In the genomic region with DNA sequence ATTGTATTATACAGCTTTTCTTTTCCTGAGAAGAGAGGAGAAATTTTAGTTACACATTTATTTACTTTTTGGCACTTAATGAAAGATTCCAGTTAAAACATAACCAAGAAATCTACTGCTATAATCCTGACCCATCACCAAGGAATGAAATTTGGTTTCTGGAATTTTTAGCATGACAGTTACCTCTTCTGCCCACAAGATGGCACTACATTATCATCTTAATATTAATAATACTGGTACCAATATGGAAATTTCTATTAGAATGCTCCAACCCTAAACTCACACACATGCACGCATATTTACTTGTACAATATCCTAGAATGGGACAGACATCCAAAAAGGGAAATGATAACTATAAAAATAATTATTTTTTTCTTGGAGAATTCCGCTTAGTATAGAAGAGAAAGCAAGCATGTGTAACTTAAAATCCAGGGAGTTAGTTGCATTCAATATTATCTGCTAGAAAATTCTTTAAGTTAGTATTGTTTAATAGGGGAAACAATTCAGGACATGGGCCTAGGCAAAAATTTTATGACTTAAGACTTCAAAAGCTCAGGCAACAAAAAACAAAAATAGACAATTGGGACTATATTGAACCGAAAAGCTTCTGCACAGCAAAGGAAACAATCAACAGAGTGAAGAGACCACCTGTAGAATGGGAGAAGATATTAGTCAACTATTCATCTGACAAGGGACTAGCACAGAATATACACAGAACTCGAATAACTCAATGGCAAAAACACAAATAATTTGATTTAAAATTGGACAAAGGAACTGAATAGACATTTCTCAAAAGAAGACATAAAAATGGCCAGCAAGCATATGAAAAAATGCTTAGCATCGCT, we compare ENCODE assay signal across 8 cellular contexts. TPM values are rescaled to one million over a fixed set of nuclear protein-coding genes. Genes with fewer than 3 reads are reported as not detected.
DNase-seq lines count a peak whose midpoint lies in the region; ATAC-seq and TF ChIP-seq lines count a peak whose summit lies in the region.

No MANE protein-coding gene starts in this region.

- ATAC-seq in HG02885 (IDR thresholded peaks at IDR 0.05; ENCODE audit: poor library complexity, unreplicated experiment) (no peak), GM19467 (IDR thresholded peaks at IDR 0.05; ENCODE audit: unreplicated experiment) (no peak), gastrocnemius medialis (no peak)

- no peak for TF ChIP-seq POLR2A in gastrocnemius medialis (IDR thresholded peaks at IDR 0.05)

- in situ Hi-C loops in gastrocnemius medialis (cut with MboI; ENCODE audit: low sequenced_read_pairs in 4 of 4) = no loop called here

- H4K20me1 ChIP-seq in SK-N-SH (ENCODE audit: insufficient read depth) = no peaks in the 10 kb centered on the region

- POLR2A ChIA-PET in A673 (lab: Charles Lee; ENCODE audit: low non-redundant PET) (no interaction called here), SK-N-SH (lab: Yijun Ruan, JAX) (no interaction called here)

- 51% methylated on average over 5 of the region's 5 CpGs for WGBS in SK-N-SH (ENCODE audit: low lambda C conversion rate)

- no peaks in the 10 kb centered on the region for H3F3A ChIP-seq in SK-N-SH (replicated peaks; ENCODE audit: insufficient read depth)

- TF ChIP-seq RAD21 in SK-N-SH (IDR thresholded peaks at IDR 0.05; ENCODE audit: low read length) = peak; percentile 74

- H2AFZ ChIP-seq in SK-N-SH (ENCODE audit: low read depth) = no peak overlapping the region

- peak; percentile 77 for TF ChIP-seq CTCF in A673 (conservative IDR thresholded peaks at IDR 0.05; ENCODE audit: low read depth, low read length)
- peak; percentile 29; the same call in 1 of the 2 replicates for TF ChIP-seq CTCF in GM12875 (IDR thresholded peaks at IDR 0.05; ENCODE audit: borderline replicate concordance, insufficient read depth, low read depth, low read length)
- TF ChIP-seq CTCF in SK-N-SH (IDR thresholded peaks at IDR 0.05) = peak; percentile 82
- peak in 2 of 5 experiments; percentile 37 to 55 for TF ChIP-seq CTCF in gastrocnemius medialis (IDR thresholded peaks at IDR 0.05 in 4 of 5, conservative IDR thresholded peaks at IDR 0.05 in 1 of 5)

- H3K27me3 ChIP-seq in A673 (replicated peaks; ENCODE audit: insufficient read depth, low read depth, low read length, poor library complexity) (no peaks in the 10 kb centered on the region), SK-N-SH (ENCODE audit: insufficient read depth) (no peaks in the 10 kb centered on the region), gastrocnemius medialis (peaks cover 0 to 6% (median 0%) of the 10 kb centered on the region in 3 donors)

- no peaks in the 10 kb centered on the region for H3K36me3 ChIP-seq in A673 (ENCODE audit: insufficient read depth, low read length, poor library complexity, severe bottlenecking)
- no peaks in the 10 kb centered on the region for H3K36me3 ChIP-seq in SK-N-SH (replicated peaks in 1 of 2; ENCODE audit: control insufficient read depth in 1 of 2, insufficient read depth in 2 of 2, low read length in 1 of 2)
- H3K36me3 ChIP-seq in gastrocnemius medialis = no peaks in the 10 kb centered on the region

- H3K27ac ChIP-seq in A673 (ENCODE audit: low read depth, low read length, poor library complexity, severe bottlenecking) (no peak overlapping the region), SK-N-SH (ENCODE audit: low read depth in 2 of 2, low read length in 1 of 2) (no peak overlapping the region), gastrocnemius medialis (no peak overlapping the region)

- CTCF ChIA-PET in A673 (lab: Charles Lee) = interaction anchor here (0.6 to 1.0 kb wide), 2 partner anchors 31 to 74 kb away, joined by 3 to 4 read pairs; no protein-coding TSS in a partner anchor
- CTCF ChIA-PET in SK-N-SH (lab: Yijun Ruan, JAX) = interaction anchor here (0.7 to 5.0 kb wide), 35 partner anchors 8 to 817 kb away, joined by 3 to 25 read pairs (median 4); no protein-coding TSS in a partner anchor

- no peak overlapping the region for H3K9ac ChIP-seq in SK-N-SH

- TF ChIP-seq EP300 in SK-N-SH (IDR thresholded peaks at IDR 0.05; ENCODE audit: borderline replicate concordance in 1 of 2, low read depth in 1 of 2, low read length in 1 of 2) = no peak

- no peaks in the 10 kb centered on the region for H3K79me2 ChIP-seq in SK-N-SH (ENCODE audit: insufficient read depth)

- H3K9me2 ChIP-seq in SK-N-SH = no peaks in the 10 kb centered on the region

- H3K9me3 ChIP-seq in A673 (ENCODE audit: low read depth, low read length, poor library complexity, severe bottlenecking) (no peaks in the 10 kb centered on the region), SK-N-SH (no peaks in the 10 kb centered on the region), gastrocnemius medialis (no peaks in the 10 kb centered on the region)

- H3K4me1 ChIP-seq in A673 (ENCODE audit: insufficient read depth, low read length, poor library complexity, severe bottlenecking) (no peaks in the 10 kb centered on the region), SK-N-SH (ENCODE audit: control insufficient read depth in 1 of 2, insufficient read depth in 2 of 2, low read depth in 1 of 2, low read length in 1 of 2) (no peaks in the 10 kb centered on the region), gastrocnemius medialis (no peaks in the 10 kb centered on the region)

- H3K4me3 ChIP-seq in A673 (ENCODE audit: low read depth, low read length, poor library complexity, severe bottlenecking) = no peak overlapping the region
- H3K4me3 ChIP-seq in GM12875 (ENCODE audit: low read depth, low read length) = no peak overlapping the region
- no peak overlapping the region for H3K4me3 ChIP-seq in SK-N-SH (ENCODE audit: low read depth in 2 of 2, low read length in 1 of 2)
- no peak overlapping the region for H3K4me3 ChIP-seq in gastrocnemius medialis

- intact Hi-C loops in A673 (cut with micrococcal nuclease; ENCODE audit: unreplicated experiment) = loop anchor here (10.0 kb wide), 2 partner anchors 430 to 700 kb away; no protein-coding TSS in a partner anchor
- intact Hi-C loops in gastrocnemius medialis (cut with DNase I; ENCODE audit: low total_unique reads) = no loop called here

- no TSS peak for BruUV-seq in A673 (replicated peaks; lab: Mats Ljungman, UMichigan)

- no peak overlapping the region for H3K4me2 ChIP-seq in SK-N-SH

- DNase-seq in A673 (ENCODE audit: low spot score) (peak; percentile 33), SK-N-SH (peak; percentile 34), inferior parietal cortex (ENCODE audit: extremely low spot score) (peak; percentile 44), gastrocnemius medialis (no peak), NCI-H446 treated with DMSO at 0.1 percent for 48 hours (lab: John Stamatoyannopoulos, UW) (no peak)

TF ChIP-seq in SK-N-SH, 30 proteins besides CTCF, POLR2A, EP300 and RAD21:
- peak; percentile 44; the same call in 1 of the 2 replicates for TF ChIP-seq SMC3 (IDR thresholded peaks at IDR 0.05; ENCODE audit: low read depth, low read length)
- TF ChIP-seq, protein P1, sequence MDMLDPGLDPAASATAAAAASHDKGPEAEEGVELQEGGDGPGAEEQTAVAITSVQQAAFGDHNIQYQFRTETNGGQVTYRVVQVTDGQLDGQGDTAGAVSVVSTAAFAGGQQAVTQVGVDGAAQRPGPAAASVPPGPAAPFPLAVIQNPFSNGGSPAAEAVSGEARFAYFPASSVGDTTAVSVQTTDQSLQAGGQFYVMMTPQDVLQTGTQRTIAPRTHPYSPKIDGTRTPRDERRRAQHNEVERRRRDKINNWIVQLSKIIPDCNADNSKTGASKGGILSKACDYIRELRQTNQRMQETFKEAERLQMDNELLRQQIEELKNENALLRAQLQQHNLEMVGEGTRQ (IDR thresholded peaks at IDR 0.05; ENCODE audit: borderline replicate concordance, low read depth, low read length) = no peak
TF ChIP-seq in SK-N-SH: peak in this region for 1.

RNA-seq across cellular contexts. Expression of a gene that starts 37.4 kb away (rescaled TPM):
- total RNA-seq in A673 (2021) (0.88 and 0.98 TPM in 2 replicates), gastrocnemius medialis (under 1 TPM in 2 of 4 donors, not detected in 2; 0.07 to 0.31 TPM)
- 0.33 and 0.42 TPM in 2 replicates for polyA plus RNA-seq in SK-N-SH (2012; rRNA removed)
- polyA plus RNA-seq in SK-N-SH (2012; cell fraction: cytosol; rRNA removed) = 0.37 and 0.39 TPM in 2 replicates
- polyA plus RNA-seq in SK-N-SH (2012; cell fraction: nucleus; rRNA removed) = 0.61 and 0.82 TPM in 2 replicates

Comparison
In these comparisons a context has a peak if more than half of its experiments do, and no peak if none do; other contexts are left out.
1. DNase-seq: peak in A673 (single experiment), SK-N-SH (single experiment) and inferior parietal cortex (single experiment); none in gastrocnemius medialis (0 of 2) and NCI-H446 treated with DMSO at 0.1 percent for 48 hours (single experiment).